ENCODE assay signal across 35 cellular contexts in the genomic region with DNA sequence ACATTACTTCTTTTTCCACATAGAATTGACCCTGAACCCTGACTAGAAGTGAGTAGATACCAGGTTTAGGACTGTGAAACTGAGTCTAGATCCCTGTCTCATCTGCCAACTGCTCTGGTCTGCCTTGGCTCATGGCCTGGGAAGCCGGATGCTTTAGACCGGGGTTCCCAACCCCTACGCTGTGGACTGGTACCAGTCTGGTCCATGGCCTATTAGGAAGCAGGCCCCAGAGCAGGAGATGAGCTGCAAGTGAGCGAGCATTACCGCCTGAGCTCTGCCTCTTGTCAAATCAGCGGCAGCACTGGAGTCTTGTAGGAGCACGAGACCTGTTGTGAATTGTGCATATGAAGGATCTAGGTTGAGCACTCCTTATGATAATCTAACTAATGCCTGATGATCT.
"Had no signal": no experiment of that assay in that cellular context is flagged by ENCODE, and none has a peak within 500 bp of the region (broad histone marks: within the 10 kb centered on the region; RNA-seq: fewer than 3 reads in every experiment).

No MANE protein-coding gene starts in this region.

- H3K9me3 Mint-ChIP-seq: activated naive CD4-positive, alpha-beta T cell treated with anti-CD3 and anti-CD28 coated beads for 36 hours; activated naive CD4-positive, alpha-beta T cell treated with anti-CD3 and anti-CD28 coated beads, Interleukin-2, amount 10 ng/mL, durations not matched to agents 7 days and 5 days; activated naive CD4-positive, alpha-beta T cell treated with anti-CD3 and anti-CD28 coated beads, Interleukin-2, amount 50 U/mL, for 24 hours; activated naive CD4-positive, alpha-beta T cell treated with anti-CD3 and anti-CD28 coated beads, Interleukin-2, amount 50 U/mL, for 72 hours; activated naive CD8-positive, alpha-beta T cell treated with anti-CD3 and anti-CD28 coated beads for 36 hours; activated naive CD8-positive, alpha-beta T cell treated with anti-CD3 and anti-CD28 coated beads, Interleukin-2, amount 10 ng/mL, durations not matched to agents 7 days and 5 days; activated naive CD8-positive, alpha-beta T cell treated with anti-CD3 and anti-CD28 coated beads, Interleukin-2, amount 50 U/mL, for 24 hours; activated T-cell treated with anti-CD3 and anti-CD28 coated beads, Interleukin-2, amount 50 U/mL, for 24 hours; activated T-cell treated with anti-CD3 and anti-CD28 coated beads, Interleukin-2, amount 50 U/mL, for 4 hours; activated T-cell treated with anti-CD3 and anti-CD28 coated beads, Interleukin-2, amount 50 U/mL, for 72 hours; activated T-helper 1 cell treated with anti-CD3 and anti-CD28 coated beads, Interleukin-12 subunit alpha, Interleukin-12 subunit beta, Interleukin-2, Interleukin-4 antibody, amounts not matched to agents 30 ng/mL and 10 ng/mL and 1 ng/mL, durations not matched to agents 14 hours and 24 hours and 36 hours; activated T-helper 17 cell treated with anti-CD3 and anti-CD28 coated beads, Interleukin-2, amount 50 U/mL, for 72 hours; activated T-helper 2 cell treated with anti-CD3 and anti-CD28 coated beads, Interferon-gamma antibody, Interleukin-2, Interleukin-4, amounts not matched to agents 10 μg/mL and 5 μg/mL and 100 μg/mL, durations not matched to agents 14 hours and 24 hours and 36 hours; brain had no signal

- H3K4me3 Mint-ChIP-seq: activated naive CD4-positive, alpha-beta T cell treated with anti-CD3 and anti-CD28 coated beads for 36 hours; activated naive CD4-positive, alpha-beta T cell treated with anti-CD3 and anti-CD28 coated beads, Interleukin-2, amount 10 ng/mL, durations not matched to agents 7 days and 5 days; activated naive CD4-positive, alpha-beta T cell treated with anti-CD3 and anti-CD28 coated beads, Interleukin-2, amount 50 U/mL, for 24 hours; activated naive CD8-positive, alpha-beta T cell; activated naive CD8-positive, alpha-beta T cell treated with anti-CD3 and anti-CD28 coated beads for 36 hours; activated naive CD8-positive, alpha-beta T cell treated with anti-CD3 and anti-CD28 coated beads, Interleukin-2, amount 10 ng/mL, durations not matched to agents 7 days and 5 days; activated naive CD8-positive, alpha-beta T cell treated with anti-CD3 and anti-CD28 coated beads, Interleukin-2, amount 50 U/mL, for 24 hours; activated T-cell treated with anti-CD3 and anti-CD28 coated beads, Interleukin-2, amount 50 U/mL, for 24 hours; activated T-cell treated with anti-CD3 and anti-CD28 coated beads, Interleukin-2, amount 50 U/mL, for 4 hours; activated T-cell treated with anti-CD3 and anti-CD28 coated beads, Interleukin-2, amount 50 U/mL, for 72 hours; activated T-helper 1 cell treated with anti-CD3 and anti-CD28 coated beads, Interleukin-12 subunit alpha, Interleukin-12 subunit beta, Interleukin-2, Interleukin-4 antibody, amounts not matched to agents 30 ng/mL and 10 ng/mL and 1 ng/mL, durations not matched to agents 14 hours and 24 hours and 36 hours; activated T-helper 17 cell treated with anti-CD3 and anti-CD28 coated beads, Interleukin-2, amount 50 U/mL, for 72 hours; brain; central memory CD8-positive, alpha-beta T cell had no signal

- H3K27ac Mint-ChIP-seq: activated naive CD4-positive, alpha-beta T cell treated with anti-CD3 and anti-CD28 coated beads for 36 hours; activated naive CD4-positive, alpha-beta T cell treated with anti-CD3 and anti-CD28 coated beads, Interleukin-2, amount 10 ng/mL, durations not matched to agents 7 days and 5 days; activated naive CD4-positive, alpha-beta T cell treated with anti-CD3 and anti-CD28 coated beads, Interleukin-2, amount 50 U/mL, for 24 hours; activated naive CD4-positive, alpha-beta T cell treated with anti-CD3 and anti-CD28 coated beads, Interleukin-2, amount 50 U/mL, for 72 hours; activated naive CD8-positive, alpha-beta T cell; activated naive CD8-positive, alpha-beta T cell treated with anti-CD3 and anti-CD28 coated beads for 36 hours; activated naive CD8-positive, alpha-beta T cell treated with anti-CD3 and anti-CD28 coated beads, Interleukin-2, amount 10 ng/mL, durations not matched to agents 7 days and 5 days; activated naive CD8-positive, alpha-beta T cell treated with anti-CD3 and anti-CD28 coated beads, Interleukin-2, amount 50 U/mL, for 24 hours; activated T-cell treated with anti-CD3 and anti-CD28 coated beads, Interleukin-2, amount 50 U/mL, for 24 hours; activated T-cell treated with anti-CD3 and anti-CD28 coated beads, Interleukin-2, amount 50 U/mL, for 72 hours; activated T-helper 1 cell treated with anti-CD3 and anti-CD28 coated beads, Interleukin-12 subunit alpha, Interleukin-12 subunit beta, Interleukin-2, Interleukin-4 antibody, amounts not matched to agents 30 ng/mL and 10 ng/mL and 1 ng/mL, durations not matched to agents 14 hours and 24 hours and 36 hours; activated T-helper 17 cell treated with anti-CD3 and anti-CD28 coated beads, Interleukin-2, amount 50 U/mL, for 72 hours; activated T-helper 2 cell treated with anti-CD3 and anti-CD28 coated beads, Interferon-gamma antibody, Interleukin-2, Interleukin-4, amounts not matched to agents 10 μg/mL and 5 μg/mL and 100 μg/mL, durations not matched to agents 14 hours and 24 hours and 36 hours; brain had no signal

- H3K27me3 Mint-ChIP-seq: activated naive CD4-positive, alpha-beta T cell treated with anti-CD3 and anti-CD28 coated beads, Interleukin-2, amount 10 ng/mL, durations not matched to agents 7 days and 5 days; activated naive CD8-positive, alpha-beta T cell treated with anti-CD3 and anti-CD28 coated beads for 36 hours; activated naive CD8-positive, alpha-beta T cell treated with anti-CD3 and anti-CD28 coated beads, Interleukin-2, amount 10 ng/mL, durations not matched to agents 7 days and 5 days; brain had no signal

- H3K4me1 Mint-ChIP-seq: activated naive CD4-positive, alpha-beta T cell treated with anti-CD3 and anti-CD28 coated beads, Interleukin-2, amount 10 ng/mL, durations not matched to agents 7 days and 5 days; activated naive CD4-positive, alpha-beta T cell treated with anti-CD3 and anti-CD28 coated beads, Interleukin-2, amount 50 U/mL, for 24 hours; activated naive CD8-positive, alpha-beta T cell treated with anti-CD3 and anti-CD28 coated beads for 36 hours; activated naive CD8-positive, alpha-beta T cell treated with anti-CD3 and anti-CD28 coated beads, Interleukin-2, amount 10 ng/mL, durations not matched to agents 7 days and 5 days; activated naive CD8-positive, alpha-beta T cell treated with anti-CD3 and anti-CD28 coated beads, Interleukin-2, amount 50 U/mL, for 24 hours; activated T-helper 17 cell treated with anti-CD3 and anti-CD28 coated beads, Interleukin-2, amount 50 U/mL, for 72 hours; brain; central memory CD8-positive, alpha-beta T cell had no signal

- H3K36me3 Mint-ChIP-seq: activated naive CD4-positive, alpha-beta T cell treated with anti-CD3 and anti-CD28 coated beads, Interleukin-2, amount 10 ng/mL, durations not matched to agents 7 days and 5 days; activated naive CD4-positive, alpha-beta T cell treated with anti-CD3 and anti-CD28 coated beads, Interleukin-2, amount 50 U/mL, for 24 hours; activated naive CD4-positive, alpha-beta T cell treated with anti-CD3 and anti-CD28 coated beads, Interleukin-2, amount 50 U/mL, for 72 hours; activated naive CD8-positive, alpha-beta T cell; activated naive CD8-positive, alpha-beta T cell treated with anti-CD3 and anti-CD28 coated beads for 36 hours; activated naive CD8-positive, alpha-beta T cell treated with anti-CD3 and anti-CD28 coated beads, Interleukin-2, amount 10 ng/mL, durations not matched to agents 7 days and 5 days; brain had no signal

- ATAC-seq: activated naive CD4-positive, alpha-beta T cell treated with anti-CD3 and anti-CD28 coated beads, Interleukin-2, amount 50 U/mL, for 72 hours; activated naive CD8-positive, alpha-beta T cell treated with anti-CD3 and anti-CD28 coated beads, Interleukin-2, amount 50 U/mL, for 24 hours; activated T-cell treated with anti-CD3 and anti-CD28 coated beads, Interleukin-2, amount 50 U/mL, for 4 hours; activated T-cell treated with anti-CD3 and anti-CD28 coated beads, Interleukin-2, amount 50 U/mL, for 72 hours; activated T-helper 17 cell treated with anti-CD3 and anti-CD28 coated beads, Interleukin-2, amount 50 U/mL, for 72 hours; body of pancreas had no signal

- DNase-seq: activated effector memory CD4-positive, alpha-beta T cell treated with anti-CD3 and anti-CD28 coated beads, Interleukin-2, amount 50 U/mL, for 16 hours; activated effector memory CD4-positive, alpha-beta T cell treated with Interleukin-2 at 50 U/mL for 16 hours; activated gamma-delta T cell; activated gamma-delta T cell treated with Interleukin-2 at 50 U/mL for 16 hours; activated naive CD4-positive, alpha-beta T cell; activated naive CD4-positive, alpha-beta T cell treated with anti-CD3 and anti-CD28 coated beads for 36 hours; activated naive CD4-positive, alpha-beta T cell treated with anti-CD3 and anti-CD28 coated beads, Interleukin-2, amount 10 ng/mL, durations not matched to agents 7 days and 5 days; activated naive CD4-positive, alpha-beta T cell treated with anti-CD3 and anti-CD28 coated beads, Interleukin-2, amount 50 U/mL, for 16 hours; activated naive CD4-positive, alpha-beta T cell treated with Interleukin-2 at 50 U/mL for 16 hours; activated naive CD8-positive, alpha-beta T cell treated with anti-CD3 and anti-CD28 coated beads for 36 hours; activated naive CD8-positive, alpha-beta T cell treated with anti-CD3 and anti-CD28 coated beads, Interleukin-2, amount 10 ng/mL, durations not matched to agents 7 days and 5 days; activated naive CD8-positive, alpha-beta T cell treated with anti-CD3 and anti-CD28 coated beads, Interleukin-2, amount 50 U/mL, for 24 hours; activated T-cell treated with anti-CD3 and anti-CD28 coated beads, Interleukin-2, amount 50 U/mL, for 1 hour; activated T-cell treated with anti-CD3 and anti-CD28 coated beads, Interleukin-2, amount 50 U/mL, for 24 hours; activated T-cell treated with anti-CD3 and anti-CD28 coated beads, Interleukin-2, amount 50 U/mL, for 4 hours; activated T-cell treated with anti-CD3 and anti-CD28 coated beads, Interleukin-2, amount 50 U/mL, for 48 hours; activated T-cell treated with anti-CD3 and anti-CD28 coated beads, Interleukin-2, amount 50 U/mL, for 72 hours; adrenal gland; amniotic stem cell; amygdala; anterior cingulate cortex; aorta; body of pancreas; brain microvascular endothelial cell; caudate nucleus; central memory CD4-positive, alpha-beta T cell; cerebellar nuclear complex had no signal
